Comparison of ENCODE assay signal across 23 cellular contexts in genomic region chr20:64006490-64006889, GRCh38. TPM values are rescaled to one million over a fixed set of nuclear protein-coding genes. Genes with fewer than 3 reads are reported as not detected.
"Had no signal": no experiment of that assay in that cellular context is flagged by ENCODE, and none has a peak within 500 bp of the region (broad histone marks: within the 10 kb centered on the region; RNA-seq: fewer than 3 reads in every experiment).

No MANE protein-coding gene starts in this region.

- H3K27me3 Mint-ChIP-seq: activated B cell treated with CpG ODN at 0.5 μM for 24 hours; activated CD4-positive, alpha-beta T cell treated with anti-CD3 and anti-CD28 coated beads, Interleukin-2, amount 10 ng/mL, durations not matched to agents 24 days and 14 days; activated naive CD8-positive, alpha-beta T cell; brain; central memory CD8-positive, alpha-beta T cell had no signal

- H3K9me3 Mint-ChIP-seq: activated B cell treated with CpG ODN at 0.5 μM for 24 hours; activated CD4-positive, alpha-beta T cell treated with anti-CD3 and anti-CD28 coated beads, Interleukin-2, amount 10 ng/mL, durations not matched to agents 24 days and 14 days; activated T-cell treated with anti-CD3 and anti-CD28 coated beads, Interleukin-2, amount 50 U/mL, for 4 hours; central memory CD8-positive, alpha-beta T cell had no signal

- DNase-seq: activated B cell treated with CpG ODN at 0.5 μM for 24 hours; activated CD4-positive, alpha-beta T cell treated with anti-CD3 and anti-CD28 coated beads for 1 hour; activated CD4-positive, alpha-beta T cell treated with anti-CD3 and anti-CD28 coated beads, Interleukin-2, amount 10 ng/mL, durations not matched to agents 24 days and 14 days; activated CD4-positive, alpha-beta T cell treated with anti-CD3 and anti-CD28 coated beads, Interleukin-2, amount 50 U/mL, for 48 hours; activated CD8-positive, alpha-beta memory T cell treated with anti-CD3 and anti-CD28 coated beads for 24 hours; activated gamma-delta T cell; activated naive CD4-positive, alpha-beta T cell treated with anti-CD3 and anti-CD28 coated beads for 36 hours; activated T-cell treated with anti-CD3 and anti-CD28 coated beads, Interleukin-2, amount 50 U/mL, for 4 hours; KG1; NCI-H1048; NCI-H1930; NCI-H510A treated with DMSO at 0.1 percent for 48 hours; NK-92 treated with Interleukin-12 subunit alpha and Interleukin-12 subunit beta, amount 100 ng/mL, for 24 hours; OCI-M1; RPMI8226; T-helper 9 cell had no signal

- H3K27ac Mint-ChIP-seq: activated B cell treated with CpG ODN at 0.5 μM for 24 hours; activated CD4-positive, alpha-beta T cell treated with anti-CD3 and anti-CD28 coated beads, Interleukin-2, amount 10 ng/mL, durations not matched to agents 24 days and 14 days; activated naive CD4-positive, alpha-beta T cell treated with anti-CD3 and anti-CD28 coated beads for 36 hours; activated naive CD8-positive, alpha-beta T cell; brain had no signal

- H3K4me3 Mint-ChIP-seq: activated B cell treated with CpG ODN at 0.5 μM for 24 hours; activated CD4-positive, alpha-beta T cell treated with anti-CD3 and anti-CD28 coated beads, Interleukin-2, amount 10 ng/mL, durations not matched to agents 24 days and 14 days; activated naive CD4-positive, alpha-beta T cell treated with anti-CD3 and anti-CD28 coated beads for 36 hours; activated naive CD8-positive, alpha-beta T cell; activated T-cell treated with anti-CD3 and anti-CD28 coated beads, Interleukin-2, amount 50 U/mL, for 4 hours; brain; central memory CD8-positive, alpha-beta T cell had no signal

- H3K4me1 Mint-ChIP-seq: brain had no signal

- ATAC-seq: activated T-cell treated with anti-CD3 and anti-CD28 coated beads, Interleukin-2, amount 50 U/mL, for 4 hours; Panc1; Right ventricle myocardium inferior had no signal

RNA-seq across cellular contexts. Expression of gene SOX18, which starts 42.9 kb away (rescaled TPM):
- total RNA-seq: activated B cell treated with CpG ODN at 0.5 μM for 24 hours; activated naive CD4-positive, alpha-beta T cell treated with anti-CD3 and anti-CD28 coated beads for 36 hours; LHCN-M2; M059J had no signal
